In the genomic region with DNA sequence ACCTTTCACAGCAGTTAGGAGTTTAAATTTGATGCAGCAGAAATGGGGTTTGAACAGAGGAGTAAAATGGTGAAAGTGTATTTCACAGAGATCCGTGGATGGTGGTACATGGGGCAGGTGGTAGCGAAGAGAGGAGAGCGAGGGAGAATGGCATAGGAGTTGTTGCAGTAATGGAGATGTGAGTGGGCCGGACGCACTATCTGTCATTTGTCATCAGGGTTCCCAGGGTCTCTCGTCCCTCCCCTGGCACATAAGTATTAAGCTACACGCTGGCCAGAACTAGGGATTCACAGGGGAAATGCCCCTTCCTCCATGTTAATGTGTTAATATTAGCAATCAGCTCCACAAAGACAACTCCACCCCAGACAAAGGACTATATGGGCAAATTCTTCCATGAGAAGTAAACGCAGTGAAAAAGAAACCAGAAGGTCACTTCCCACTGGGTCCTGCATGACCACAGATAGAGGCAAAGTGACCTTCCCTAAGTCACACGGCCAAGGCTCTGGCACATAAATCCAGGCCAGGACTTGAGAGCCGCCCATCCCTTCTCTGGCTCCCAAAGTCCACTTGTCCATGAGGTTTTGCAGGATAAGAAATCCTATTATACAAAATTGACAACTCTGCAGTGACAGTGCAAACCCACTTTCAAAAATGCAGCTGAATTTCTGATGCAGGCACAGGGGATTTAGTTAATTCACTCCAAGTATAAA, we compare ENCODE assay signal across 21 cellular contexts.
"Had no signal": no experiment of that assay in that cellular context is flagged by ENCODE, and none has a peak within 500 bp of the region (broad histone marks: within the 10 kb centered on the region; RNA-seq: fewer than 3 reads in every experiment).

No MANE protein-coding gene starts in this region.

- H3K27ac Mint-ChIP-seq: activated CD4-positive, alpha-beta memory T cell treated with anti-CD3 and anti-CD28 coated beads for 36 hours; activated CD8-positive, alpha-beta memory T cell treated with anti-CD3 and anti-CD28 coated beads, Interleukin-2, amount 10 ng/mL, durations not matched to agents 7 days and 5 days; activated naive CD4-positive, alpha-beta T cell treated with anti-CD3 and anti-CD28 coated beads, Interleukin-2, amount 50 U/mL, for 72 hours; stimulated activated memory B cell treated with anti-CD40 and anti-IgM and Interleukin-4, amounts not matched to agents 10 μg/mL and 1 μg/mL and 100 μg/mL, for 72 hours; T-cell had no signal

- H3K27ac ChIP-seq: gastrocnemius medialis, tibial artery, uterus had no signal

- H3K4me3 ChIP-seq: gastrocnemius medialis, lung, mucosa of descending colon, tibial artery, uterus had no signal

- H3K4me1 ChIP-seq: uterus had no signal

- H3K4me3 Mint-ChIP-seq: activated CD4-positive, alpha-beta memory T cell treated with anti-CD3 and anti-CD28 coated beads for 36 hours; activated CD8-positive, alpha-beta memory T cell treated with anti-CD3 and anti-CD28 coated beads, Interleukin-2, amount 10 ng/mL, durations not matched to agents 7 days and 5 days; brain; naive thymus-derived CD4-positive, alpha-beta T cell; stimulated activated memory B cell treated with anti-CD40 and anti-IgM and Interleukin-4, amounts not matched to agents 10 μg/mL and 1 μg/mL and 100 μg/mL, for 72 hours; T-cell had no signal

- H3K36me3 ChIP-seq: uterus had no signal

- ATAC-seq: activated CD8-positive, alpha-beta memory T cell treated with anti-CD3 and anti-CD28 coated beads, Interleukin-2, amount 10 ng/mL, durations not matched to agents 7 days and 5 days; activated naive CD4-positive, alpha-beta T cell treated with anti-CD3 and anti-CD28 coated beads, Interleukin-2, amount 50 U/mL, for 72 hours; gastrocnemius medialis; mucosa of descending colon; naive thymus-derived CD4-positive, alpha-beta T cell; stimulated activated memory B cell treated with anti-CD40 and anti-IgM and Interleukin-4, amounts not matched to agents 10 μg/mL and 1 μg/mL and 100 μg/mL, for 72 hours; T-cell had no signal

- H3K4me1 Mint-ChIP-seq: stimulated activated memory B cell treated with anti-CD40 and anti-IgM and Interleukin-4, amounts not matched to agents 10 μg/mL and 1 μg/mL and 100 μg/mL, for 72 hours; T-cell had no signal

- H3K9me3 Mint-ChIP-seq: activated naive CD4-positive, alpha-beta T cell treated with anti-CD3 and anti-CD28 coated beads, Interleukin-2, amount 50 U/mL, for 72 hours; brain; naive thymus-derived CD4-positive, alpha-beta T cell; stimulated activated memory B cell treated with anti-CD40 and anti-IgM and Interleukin-4, amounts not matched to agents 10 μg/mL and 1 μg/mL and 100 μg/mL, for 72 hours; T-cell had no signal

- H3K27me3 Mint-ChIP-seq: activated CD4-positive, alpha-beta memory T cell treated with anti-CD3 and anti-CD28 coated beads for 36 hours; activated CD8-positive, alpha-beta memory T cell treated with anti-CD3 and anti-CD28 coated beads, Interleukin-2, amount 10 ng/mL, durations not matched to agents 7 days and 5 days; brain; naive thymus-derived CD4-positive, alpha-beta T cell; stimulated activated memory B cell treated with anti-CD40 and anti-IgM and Interleukin-4, amounts not matched to agents 10 μg/mL and 1 μg/mL and 100 μg/mL, for 72 hours; T-cell had no signal

- H3K27me3 ChIP-seq: gastrocnemius medialis, tibial artery, uterus had no signal

- H3K9me3 ChIP-seq: gastrocnemius medialis, mucosa of descending colon, tibial artery, uterus had no signal

- DNase-seq: activated CD4-positive, alpha-beta memory T cell treated with anti-CD3 and anti-CD28 coated beads for 36 hours; activated CD4-positive, alpha-beta T cell treated with anti-CD3 and anti-CD28 coated beads for 1 hour; activated CD8-positive, alpha-beta memory T cell treated with anti-CD3 and anti-CD28 coated beads, Interleukin-2, amount 10 ng/mL, durations not matched to agents 7 days and 5 days; activated gamma-delta T cell; activated T-cell treated with anti-CD3 and anti-CD28 coated beads, Interleukin-2, amount 50 U/mL, for 1 hour; amygdala; central memory CD4-positive, alpha-beta T cell; effector CD8-positive, alpha-beta T cell; gastrocnemius medialis; mucosa of descending colon; naive thymus-derived CD4-positive, alpha-beta T cell; posterior cingulate gyrus; stimulated activated CD4-positive, alpha-beta T cell treated with anti-CD3 and anti-CD28 coated beads, Interleukin-2, amount 100 ng/mL, for 48 hours; T-cell; T1000; tibial artery; uterus had no signal
